ENCODE assay signal across 9 cellular contexts in genomic region chr5:154940772-154941620, GRCh38. TPM values are rescaled to one million over a fixed set of nuclear protein-coding genes. Genes with fewer than 3 reads are reported as not detected.
DNase-seq lines count a peak whose midpoint lies in the region; ATAC-seq, FAIRE-seq and TF ChIP-seq lines count a peak whose summit lies in the region.
"Had no signal": no experiment of that assay in that cellular context is flagged by ENCODE, and none has a peak within 500 bp of the region (broad histone marks: within the 10 kb centered on the region; RNA-seq: fewer than 3 reads in every experiment).

MRPL22 (plus strand) TSS chr5:154941073; CDS start chr5:154941111, 38 bp downstream.

- H2AFZ ChIP-seq in keratinocyte (ENCODE audit: control insufficient read depth, low read length): peak within 1 kb of the TSS; percentile 94

- H3K9me1 ChIP-seq in keratinocyte (ENCODE audit: control insufficient read depth, extremely low read depth, insufficient read depth, low read length): no peaks in the 10 kb centered on the region

- H3K4me3 ChIP-seq in keratinocyte (ENCODE audit: control insufficient read depth in 2 of 3, extremely low read depth in 1 of 3, insufficient read depth in 2 of 3, low read depth in 1 of 3, low read length in 3 of 3): peak within 1 kb of the TSS; percentile 58 to 78 (median 75)

- no peaks in the 10 kb centered on the region for H4K20me1 ChIP-seq in keratinocyte (ENCODE audit: control insufficient read depth, extremely low read depth, insufficient read depth, low read length)

- H3K27ac ChIP-seq in keratinocyte (ENCODE audit: control insufficient read depth, insufficient read depth, low read length): peak within 1 kb of the TSS; percentile 62

- dilution Hi-C loops in keratinocyte (cut with MboI; ENCODE audit: extremely low pct_ligation_motif_present, low sequenced_read_pairs): no loop called here

- H3K9me3 ChIP-seq in keratinocyte (ENCODE audit: control insufficient read depth, low read depth, low read length): no peaks in the 10 kb centered on the region

- TF ChIP-seq CTCF in keratinocyte (optimal IDR thresholded peaks at IDR 0.05 in 1 of 3, IDR thresholded peaks at IDR 0.05 in 1 of 3, conservative IDR thresholded peaks at IDR 0.05 in 1 of 3; ENCODE audit: extremely low read depth in 1 of 3, insufficient read depth in 2 of 3, low read length in 3 of 3): no peak

- peaks cover 25% of the 10 kb centered on the region for H3K4me1 ChIP-seq in keratinocyte (ENCODE audit: control insufficient read depth, extremely low read depth, insufficient read depth, low read length)

- DNase-seq in AG20443 (ENCODE audit: low spot score) (peak; percentile 98), NCI-H510A (lab: John Stamatoyannopoulos, UW) (peak; percentile 67), cerebellum (ENCODE audit: low spot score) (peak; percentile 90), keratinocyte (ENCODE audit: low read depth, low spot score) (peak; percentile 79)
- peak; percentile 91 for DNase-seq in activated CD4-positive, alpha-beta T cell treated with anti-CD3 and anti-CD28 coated beads for 1 hour
- DNase-seq in stimulated activated CD4-positive, alpha-beta T cell treated with anti-CD3 and anti-CD28 coated beads, Interleukin-12 subunit alpha, Interleukin-12 subunit beta, amount 100 ng/mL, for 48 hours (ENCODE audit: low read depth in 2 of 3, low spot score in 1 of 3): peak; percentile 91 to 95 (median 92)

- peak within 1 kb of the TSS; percentile 87 for H3K4me2 ChIP-seq in keratinocyte (ENCODE audit: control insufficient read depth, extremely low read depth, insufficient read depth, low read depth, low read length)

- H3K36me3 ChIP-seq in keratinocyte (ENCODE audit: control insufficient read depth in 2 of 2, extremely low read depth in 1 of 2, insufficient read depth in 2 of 2, low read length in 2 of 2): peaks cover 3 to 4% of the 10 kb centered on the region in 2 experiments

- ATAC-seq in GM19043 (IDR thresholded peaks at IDR 0.05; ENCODE audit: low read depth, unreplicated experiment) (peak; percentile 44), HG03378 (IDR thresholded peaks at IDR 0.05; ENCODE audit: unreplicated experiment) (peak; percentile 59)

- peak; percentile 77 for FAIRE-seq in keratinocyte (lab: Jason Lieb, UNC)
- FAIRE-seq: TTC549 had no signal

- H3K9ac ChIP-seq in keratinocyte (ENCODE audit: control insufficient read depth, extremely low read depth, insufficient read depth, low read length): peak within 1 kb of the TSS; percentile 85

- H3K27me3 ChIP-seq in keratinocyte (ENCODE audit: control insufficient read depth, extremely low read depth, insufficient read depth, low read length): no peaks in the 10 kb centered on the region

- peaks cover 50% of the 10 kb centered on the region for H3K79me2 ChIP-seq in keratinocyte (ENCODE audit: control insufficient read depth, insufficient read depth, low read length)

RNA-seq across cellular contexts. Expression of gene MRPL22, which starts in this region (rescaled TPM):
- total RNA-seq in cerebellum: 24.2 TPM
- 48.3 to 76.9 TPM (median 53.6 TPM) in 3 replicates for polyA plus RNA-seq in keratinocyte
- 40.3 TPM for polyA plus RNA-seq in keratinocyte (2011; ENCODE audit: low read depth)
- polyA plus RNA-seq in keratinocyte (2011; cell fraction: cytosol; rRNA removed): 53.8 and 59.7 TPM in 2 replicates
- polyA plus RNA-seq in keratinocyte (2011; cell fraction: nucleus; rRNA removed): 45.0 and 51.4 TPM in 2 replicates
- polyA plus RNA-seq in keratinocyte (2012; ENCODE audit: low replicate concordance): 53.2 and 55.5 TPM in 2 replicates
- polyA minus RNA-seq in keratinocyte: 12.1 to 40.6 TPM (median 35.2 TPM) in 3 replicates
- 14.6 TPM for polyA minus RNA-seq in keratinocyte (2011; cell fraction: cytosol; rRNA and poly(A)+ RNA removed)
- polyA minus RNA-seq in keratinocyte (2011; cell fraction: nucleus; rRNA and poly(A)+ RNA removed): 3.2 and 14.5 TPM in 2 replicates

Comparison
In these comparisons a context has a peak if more than half of its experiments do, and no peak if none do; other contexts are left out.
1. Peak in every context shown above with its lines: DNase-seq, ATAC-seq, H3K4me3 ChIP-seq and H3K27ac ChIP-seq.